Comparison of ENCODE assay signal across 9 cellular contexts in the genomic region with DNA sequence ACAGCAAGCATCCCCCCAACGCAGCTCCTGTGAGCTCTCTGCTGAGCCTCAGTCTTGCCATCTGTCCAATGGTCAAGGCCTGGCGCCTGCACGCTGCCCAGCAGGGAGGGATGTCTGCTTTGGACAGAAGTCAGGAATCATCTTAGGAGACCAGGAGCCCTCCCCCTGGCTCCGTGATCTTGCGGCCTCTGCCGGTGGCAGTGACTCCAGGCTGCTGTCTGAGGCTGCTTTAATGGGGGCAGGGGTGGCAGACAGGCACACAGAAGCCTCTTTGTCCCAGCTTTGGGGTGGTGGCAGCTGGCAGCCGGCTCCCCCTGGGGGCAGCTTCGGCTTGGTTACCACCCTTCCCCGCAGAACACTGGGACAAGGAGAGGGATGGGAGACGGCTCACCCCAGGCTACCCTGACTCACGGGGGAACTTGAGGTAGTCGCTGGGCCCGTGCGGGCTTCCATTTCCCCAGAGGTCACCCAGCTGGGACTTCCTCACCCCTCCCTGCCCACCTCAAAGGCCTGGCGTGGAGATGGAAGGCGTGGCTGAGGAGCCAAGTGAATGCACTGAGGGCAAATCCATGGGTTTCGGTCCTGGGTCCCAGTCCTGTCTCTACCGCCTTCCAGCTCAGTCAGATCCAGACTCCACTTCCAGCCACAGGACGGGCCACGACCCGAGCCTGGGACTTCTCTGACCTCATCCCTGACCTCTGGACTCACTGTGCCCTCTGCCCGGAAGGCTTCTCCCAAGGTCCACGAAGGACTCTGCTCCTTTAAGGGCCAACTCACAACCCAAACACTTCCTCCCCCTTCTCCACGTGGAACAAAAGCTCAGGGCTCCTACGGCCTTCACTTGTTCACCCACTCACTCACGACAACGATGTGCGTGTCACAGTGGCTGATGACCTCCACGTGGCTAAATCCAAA. TPM values are rescaled to one million over a fixed set of nuclear protein-coding genes. Genes with fewer than 3 reads are reported as not detected.
A peak's percentile ranks its signal among the peaks of the same experiment; 100 is the strongest.
DNase-seq lines count a peak whose midpoint lies in the region; ATAC-seq and TF ChIP-seq lines count a peak whose summit lies in the region.
"Had no signal": no experiment of that assay in that cellular context is flagged by ENCODE, and none has a peak within 500 bp of the region (broad histone marks: within the 10 kb centered on the region; RNA-seq: fewer than 3 reads in every experiment).

No MANE protein-coding gene starts in this region.

- H3K27me3 ChIP-seq in breast epithelium, result no peaks in the 10 kb centered on the region
- no peaks in the 10 kb centered on the region for H3K27me3 ChIP-seq in left lung

- H3K4me3 ChIP-seq in breast epithelium (peak overlapping the region in 1 of 3 donors; percentile 17), left lung (no peak overlapping the region)

- H3K4me1 ChIP-seq in breast epithelium (peaks cover 0 to 11% of the 10 kb centered on the region in 2 donors), left lung (peaks cover 4 to 73% of the 10 kb centered on the region in 2 donors)

- H3K27ac ChIP-seq in breast epithelium, result peak overlapping the region; percentile 69 to 86
- peak overlapping the region; percentile 17 to 57 for H3K27ac ChIP-seq in left lung

- no peak for ATAC-seq in left lung
- no peak for ATAC-seq in GM18861 (IDR thresholded peaks at IDR 0.05; ENCODE audit: unreplicated experiment)

- H3K36me3 ChIP-seq in breast epithelium, result no peaks in the 10 kb centered on the region
- peaks cover 0 to 84% of the 10 kb centered on the region in 2 donors for H3K36me3 ChIP-seq in left lung

- DNase-seq in NCI-H1048 (lab: John Stamatoyannopoulos, UW) (peak; percentile 45), breast epithelium (ENCODE audit: low spot score in 2 of 2) (peak in 1 of 2 donors; percentile 59), left lung (no peak), superior temporal gyrus (ENCODE audit: extremely low spot score) (peak; percentile 86), NOMO-1 (lab: John Stamatoyannopoulos, UW; ENCODE audit: unreplicated experiment in 2 of 2) (no peak), KG1 (lab: John Stamatoyannopoulos, UW) (no peak)
- DNase-seq in central memory CD4-positive, alpha-beta T cell, result no peak
- DNase-seq: stimulated activated CD4-positive, alpha-beta T cell treated with anti-CD3 and anti-CD28 coated beads, Interleukin-15, amount 100 ng/mL, for 24 hours had no signal

- H3K9me3 ChIP-seq in breast epithelium, result no peaks in the 10 kb centered on the region
- no peaks in the 10 kb centered on the region for H3K9me3 ChIP-seq in left lung

- peak in 1 of 3 donors; percentile 28 for TF ChIP-seq CTCF in breast epithelium (IDR thresholded peaks at IDR 0.05)
- no peak for TF ChIP-seq CTCF in left lung (IDR thresholded peaks at IDR 0.05)

- intact Hi-C loops in breast epithelium (cut with DNase I; ENCODE audit: low total_unique reads), result no loop called here
- intact Hi-C loops in left lung (cut with DNase I), result no loop called here

- no peak for TF ChIP-seq POLR2A in breast epithelium (IDR thresholded peaks at IDR 0.05)

RNA-seq across cellular contexts. Expression of gene PEDS1, which starts 14.8 kb away (rescaled TPM):
- total RNA-seq in breast epithelium (10 to 100 TPM; 12.9 to 29.4 (median 18.0) TPM), left lung (10 to 100 TPM; 37.9 to 39.9 TPM)

RNA-seq across cellular contexts. Expression of gene UBE2V1, which starts 25.8 kb away (rescaled TPM):
- total RNA-seq in breast epithelium (10 to 100 TPM; 63.8 to 81.6 (median 79.9) TPM), left lung (10 to 100 TPM; 72.6 to 74.6 TPM)

RNA-seq across cellular contexts. Expression of gene CEBPB, which starts 51.9 kb away (rescaled TPM):
- 100 to 1,000 TPM; 137 to 177 (median 149) TPM for total RNA-seq in breast epithelium
- 100 to 1,000 TPM; 133 to 266 TPM for total RNA-seq in left lung

Comparison
In these comparisons a context has a peak if more than half of its experiments do, and no peak if none do; other contexts are left out.
1. DNase-seq: peak in NCI-H1048 (single experiment) and superior temporal gyrus (single experiment); none in left lung (0 of 2), NOMO-1 (0 of 2), central memory CD4-positive, alpha-beta T cell (single experiment) and KG1 (single experiment).